ENCODE assay signal across 1 cellular context in the genomic region with DNA sequence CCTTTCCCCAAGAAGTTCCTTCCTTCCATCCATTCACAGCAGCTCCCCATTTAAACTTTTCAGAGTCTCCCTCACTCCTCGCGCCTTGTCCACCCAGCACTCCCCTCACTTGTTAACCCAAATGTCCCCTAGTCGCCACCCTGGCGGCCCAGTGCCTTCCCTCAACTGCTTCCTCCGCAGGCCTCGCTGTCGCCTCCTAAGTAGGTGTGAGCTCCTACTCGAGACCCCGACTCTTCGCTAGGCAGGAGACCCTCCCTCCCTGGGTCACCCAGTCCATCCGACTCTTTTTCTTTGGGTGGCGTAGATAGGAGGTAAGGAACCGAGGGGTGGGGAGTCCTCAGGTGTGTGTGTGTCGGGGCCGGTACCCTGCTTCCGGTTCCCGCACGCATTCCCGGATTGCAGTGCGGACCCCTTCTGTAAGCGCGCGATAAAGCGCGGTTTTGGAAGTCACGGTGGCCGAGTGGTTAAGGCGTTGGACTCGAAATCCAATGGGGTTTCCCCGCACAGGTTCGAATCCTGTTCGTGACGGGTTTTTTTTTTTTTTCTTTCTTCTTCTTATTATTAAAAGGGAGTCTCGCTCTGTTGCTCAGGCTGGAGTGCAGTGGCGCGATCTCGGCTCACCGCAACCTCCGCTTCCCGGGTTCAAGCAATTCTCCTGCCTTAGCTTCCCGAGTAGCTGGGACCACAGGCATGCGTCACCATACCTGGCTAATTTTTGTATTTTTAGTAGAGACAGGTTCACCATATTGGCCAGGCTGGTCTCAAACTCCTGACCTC.
TF ChIP-seq lines count a peak whose summit lies in the region.

No MANE protein-coding gene starts in this region.

TF ChIP-seq in HEK293, 187 proteins besides CTCF, POLR2A, EP300 and RAD21 (continued from another document and continues in another):
- TF ChIP-seq, protein P1, sequence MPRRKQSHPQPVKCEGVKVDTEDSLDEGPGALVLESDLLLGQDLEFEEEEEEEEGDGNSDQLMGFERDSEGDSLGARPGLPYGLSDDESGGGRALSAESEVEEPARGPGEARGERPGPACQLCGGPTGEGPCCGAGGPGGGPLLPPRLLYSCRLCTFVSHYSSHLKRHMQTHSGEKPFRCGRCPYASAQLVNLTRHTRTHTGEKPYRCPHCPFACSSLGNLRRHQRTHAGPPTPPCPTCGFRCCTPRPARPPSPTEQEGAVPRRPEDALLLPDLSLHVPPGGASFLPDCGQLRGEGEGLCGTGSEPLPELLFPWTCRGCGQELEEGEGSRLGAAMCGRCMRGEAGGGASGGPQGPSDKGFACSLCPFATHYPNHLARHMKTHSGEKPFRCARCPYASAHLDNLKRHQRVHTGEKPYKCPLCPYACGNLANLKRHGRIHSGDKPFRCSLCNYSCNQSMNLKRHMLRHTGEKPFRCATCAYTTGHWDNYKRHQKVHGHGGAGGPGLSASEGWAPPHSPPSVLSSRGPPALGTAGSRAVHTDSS (tag by site-specific recombination; IDR thresholded peaks at IDR 0.05): no peak
- TF ChIP-seq ZFHX2 (tag by site-specific recombination; conservative IDR thresholded peaks at IDR 0.05) (no peak; the same call in 1 of the 2 replicates), GLIS1 (tag by site-specific recombination; IDR thresholded peaks at IDR 0.05) (0 out of 2 replicates have a peak, but pooled peaks have one; percentile 18), ZNF324 (tag by site-specific recombination; IDR thresholded peaks at IDR 0.05) (peak; percentile 98; the same call in 1 of the 2 replicates), ZNF629 (tag by site-specific recombination; IDR thresholded peaks at IDR 0.05) (peak; percentile 80), ZXDB (tag by site-specific recombination; IDR thresholded peaks at IDR 0.05) (peak; percentile 95), YY1 (tag by site-specific recombination; IDR thresholded peaks at IDR 0.05) (peak; percentile 61; the same call in 1 of the 2 replicates), SCRT2 (tag by site-specific recombination; IDR thresholded peaks at IDR 0.05) (peak; percentile 95), KLF7 (tag by site-specific recombination; IDR thresholded peaks at IDR 0.05; ENCODE audit: borderline replicate concordance) (peak; percentile 51; the same call in 1 of the 2 replicates), ZSCAN23 (tag by site-specific recombination; IDR thresholded peaks at IDR 0.05) (peak; percentile 94; the same call in 1 of the 2 replicates), ZNF791 (tag by site-specific recombination; IDR thresholded peaks at IDR 0.05) (no peak), ZNF585B (tag by site-specific recombination; IDR thresholded peaks at IDR 0.05) (no peak), ZNF311 (tag by site-specific recombination; IDR thresholded peaks at IDR 0.05; ENCODE audit: borderline replicate concordance) (no peak), RBAK (tag by site-specific recombination; IDR thresholded peaks at IDR 0.05) (no peak), SCRT1 (tag by site-specific recombination; IDR thresholded peaks at IDR 0.05; ENCODE audit: borderline replicate concordance) (peak; percentile 96), IKZF3 (tag by site-specific recombination; IDR thresholded peaks at IDR 0.05) (peak; percentile 81), ZNF394 (tag by site-specific recombination; IDR thresholded peaks at IDR 0.05; ENCODE audit: borderline replicate concordance) (peak; percentile 56; the same call in 1 of the 2 replicates), BCL11A (tag by site-specific recombination; IDR thresholded peaks at IDR 0.05; ENCODE audit: low read depth) (no peak), ZNF843 (tag by site-specific recombination; IDR thresholded peaks at IDR 0.05) (peak; percentile 57), OSR2 (tag by site-specific recombination; IDR thresholded peaks at IDR 0.05) (peak; percentile 39; the same call in 1 of the 2 replicates), ZNF549 (tag by site-specific recombination; IDR thresholded peaks at IDR 0.05) (no peak), PRDM1 (tag by site-specific recombination; IDR thresholded peaks at IDR 0.05) (no peak), MZF1 (tag by site-specific recombination; IDR thresholded peaks at IDR 0.05; ENCODE audit: borderline replicate concordance) (peak; percentile 20; the same call in 1 of the 2 replicates), ZNF202 (tag by site-specific recombination; IDR thresholded peaks at IDR 0.05; ENCODE audit: borderline replicate concordance) (no peak)
- TF ChIP-seq, protein P2, sequence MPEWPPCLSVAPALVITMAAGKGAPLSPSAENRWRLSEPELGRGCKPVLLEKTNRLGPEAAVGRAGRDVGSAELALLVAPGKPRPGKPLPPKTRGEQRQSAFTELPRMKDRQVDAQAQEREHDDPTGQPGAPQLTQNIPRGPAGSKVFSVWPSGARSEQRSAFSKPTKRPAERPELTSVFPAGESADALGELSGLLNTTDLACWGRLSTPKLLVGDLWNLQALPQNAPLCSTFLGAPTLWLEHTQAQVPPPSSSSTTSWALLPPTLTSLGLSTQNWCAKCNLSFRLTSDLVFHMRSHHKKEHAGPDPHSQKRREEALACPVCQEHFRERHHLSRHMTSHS (tag by site-specific recombination; IDR thresholded peaks at IDR 0.05): no peak
- TF ChIP-seq, protein P3, sequence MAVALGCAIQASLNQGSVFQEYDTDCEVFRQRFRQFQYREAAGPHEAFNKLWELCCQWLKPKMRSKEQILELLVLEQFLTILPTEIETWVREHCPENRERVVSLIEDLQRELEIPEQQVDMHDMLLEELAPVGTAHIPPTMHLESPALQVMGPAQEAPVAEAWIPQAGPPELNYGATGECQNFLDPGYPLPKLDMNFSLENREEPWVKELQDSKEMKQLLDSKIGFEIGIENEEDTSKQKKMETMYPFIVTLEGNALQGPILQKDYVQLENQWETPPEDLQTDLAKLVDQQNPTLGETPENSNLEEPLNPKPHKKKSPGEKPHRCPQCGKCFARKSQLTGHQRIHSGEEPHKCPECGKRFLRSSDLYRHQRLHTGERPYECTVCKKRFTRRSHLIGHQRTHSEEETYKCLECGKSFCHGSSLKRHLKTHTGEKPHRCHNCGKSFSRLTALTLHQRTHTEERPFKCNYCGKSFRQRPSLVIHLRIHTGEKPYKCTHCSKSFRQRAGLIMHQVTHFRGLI (tag by site-specific recombination; IDR thresholded peaks at IDR 0.05): no peak
- TF ChIP-seq, protein P4, sequence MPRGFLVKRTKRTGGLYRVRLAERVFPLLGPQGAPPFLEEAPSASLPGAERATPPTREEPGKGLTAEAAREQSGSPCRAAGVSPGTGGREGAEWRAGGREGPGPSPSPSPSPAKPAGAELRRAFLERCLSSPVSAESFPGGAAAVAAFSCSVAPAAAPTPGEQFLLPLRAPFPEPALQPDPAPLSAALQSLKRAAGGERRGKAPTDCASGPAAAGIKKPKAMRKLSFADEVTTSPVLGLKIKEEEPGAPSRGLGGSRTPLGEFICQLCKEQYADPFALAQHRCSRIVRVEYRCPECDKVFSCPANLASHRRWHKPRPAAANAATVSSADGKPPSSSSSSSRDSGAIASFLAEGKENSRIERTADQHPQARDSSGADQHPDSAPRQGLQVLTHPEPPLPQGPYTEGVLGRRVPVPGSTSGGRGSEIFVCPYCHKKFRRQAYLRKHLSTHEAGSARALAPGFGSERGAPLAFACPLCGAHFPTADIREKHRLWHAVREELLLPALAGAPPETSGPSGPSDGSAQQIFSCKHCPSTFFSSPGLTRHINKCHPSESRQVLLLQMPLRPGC (tag by site-specific recombination; IDR thresholded peaks at IDR 0.05): peak; percentile 76
- TF ChIP-seq, protein P5, sequence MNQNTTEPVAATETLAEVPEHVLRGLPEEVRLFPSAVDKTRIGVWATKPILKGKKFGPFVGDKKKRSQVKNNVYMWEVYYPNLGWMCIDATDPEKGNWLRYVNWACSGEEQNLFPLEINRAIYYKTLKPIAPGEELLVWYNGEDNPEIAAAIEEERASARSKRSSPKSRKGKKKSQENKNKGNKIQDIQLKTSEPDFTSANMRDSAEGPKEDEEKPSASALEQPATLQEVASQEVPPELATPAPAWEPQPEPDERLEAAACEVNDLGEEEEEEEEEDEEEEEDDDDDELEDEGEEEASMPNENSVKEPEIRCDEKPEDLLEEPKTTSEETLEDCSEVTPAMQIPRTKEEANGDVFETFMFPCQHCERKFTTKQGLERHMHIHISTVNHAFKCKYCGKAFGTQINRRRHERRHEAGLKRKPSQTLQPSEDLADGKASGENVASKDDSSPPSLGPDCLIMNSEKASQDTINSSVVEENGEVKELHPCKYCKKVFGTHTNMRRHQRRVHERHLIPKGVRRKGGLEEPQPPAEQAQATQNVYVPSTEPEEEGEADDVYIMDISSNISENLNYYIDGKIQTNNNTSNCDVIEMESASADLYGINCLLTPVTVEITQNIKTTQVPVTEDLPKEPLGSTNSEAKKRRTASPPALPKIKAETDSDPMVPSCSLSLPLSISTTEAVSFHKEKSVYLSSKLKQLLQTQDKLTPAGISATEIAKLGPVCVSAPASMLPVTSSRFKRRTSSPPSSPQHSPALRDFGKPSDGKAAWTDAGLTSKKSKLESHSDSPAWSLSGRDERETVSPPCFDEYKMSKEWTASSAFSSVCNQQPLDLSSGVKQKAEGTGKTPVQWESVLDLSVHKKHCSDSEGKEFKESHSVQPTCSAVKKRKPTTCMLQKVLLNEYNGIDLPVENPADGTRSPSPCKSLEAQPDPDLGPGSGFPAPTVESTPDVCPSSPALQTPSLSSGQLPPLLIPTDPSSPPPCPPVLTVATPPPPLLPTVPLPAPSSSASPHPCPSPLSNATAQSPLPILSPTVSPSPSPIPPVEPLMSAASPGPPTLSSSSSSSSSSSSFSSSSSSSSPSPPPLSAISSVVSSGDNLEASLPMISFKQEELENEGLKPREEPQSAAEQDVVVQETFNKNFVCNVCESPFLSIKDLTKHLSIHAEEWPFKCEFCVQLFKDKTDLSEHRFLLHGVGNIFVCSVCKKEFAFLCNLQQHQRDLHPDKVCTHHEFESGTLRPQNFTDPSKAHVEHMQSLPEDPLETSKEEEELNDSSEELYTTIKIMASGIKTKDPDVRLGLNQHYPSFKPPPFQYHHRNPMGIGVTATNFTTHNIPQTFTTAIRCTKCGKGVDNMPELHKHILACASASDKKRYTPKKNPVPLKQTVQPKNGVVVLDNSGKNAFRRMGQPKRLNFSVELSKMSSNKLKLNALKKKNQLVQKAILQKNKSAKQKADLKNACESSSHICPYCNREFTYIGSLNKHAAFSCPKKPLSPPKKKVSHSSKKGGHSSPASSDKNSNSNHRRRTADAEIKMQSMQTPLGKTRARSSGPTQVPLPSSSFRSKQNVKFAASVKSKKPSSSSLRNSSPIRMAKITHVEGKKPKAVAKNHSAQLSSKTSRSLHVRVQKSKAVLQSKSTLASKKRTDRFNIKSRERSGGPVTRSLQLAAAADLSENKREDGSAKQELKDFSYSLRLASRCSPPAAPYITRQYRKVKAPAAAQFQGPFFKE (tag by site-specific recombination; IDR thresholded peaks at IDR 0.05; ENCODE audit: borderline replicate concordance): no peak
- TF ChIP-seq, protein P6, sequence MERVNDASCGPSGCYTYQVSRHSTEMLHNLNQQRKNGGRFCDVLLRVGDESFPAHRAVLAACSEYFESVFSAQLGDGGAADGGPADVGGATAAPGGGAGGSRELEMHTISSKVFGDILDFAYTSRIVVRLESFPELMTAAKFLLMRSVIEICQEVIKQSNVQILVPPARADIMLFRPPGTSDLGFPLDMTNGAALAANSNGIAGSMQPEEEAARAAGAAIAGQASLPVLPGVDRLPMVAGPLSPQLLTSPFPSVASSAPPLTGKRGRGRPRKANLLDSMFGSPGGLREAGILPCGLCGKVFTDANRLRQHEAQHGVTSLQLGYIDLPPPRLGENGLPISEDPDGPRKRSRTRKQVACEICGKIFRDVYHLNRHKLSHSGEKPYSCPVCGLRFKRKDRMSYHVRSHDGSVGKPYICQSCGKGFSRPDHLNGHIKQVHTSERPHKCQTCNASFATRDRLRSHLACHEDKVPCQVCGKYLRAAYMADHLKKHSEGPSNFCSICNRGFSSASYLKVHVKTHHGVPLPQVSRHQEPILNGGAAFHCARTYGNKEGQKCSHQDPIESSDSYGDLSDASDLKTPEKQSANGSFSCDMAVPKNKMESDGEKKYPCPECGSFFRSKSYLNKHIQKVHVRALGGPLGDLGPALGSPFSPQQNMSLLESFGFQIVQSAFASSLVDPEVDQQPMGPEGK (tag by site-specific recombination; IDR thresholded peaks at IDR 0.05): peak; percentile 93
- TF ChIP-seq, protein P7, sequence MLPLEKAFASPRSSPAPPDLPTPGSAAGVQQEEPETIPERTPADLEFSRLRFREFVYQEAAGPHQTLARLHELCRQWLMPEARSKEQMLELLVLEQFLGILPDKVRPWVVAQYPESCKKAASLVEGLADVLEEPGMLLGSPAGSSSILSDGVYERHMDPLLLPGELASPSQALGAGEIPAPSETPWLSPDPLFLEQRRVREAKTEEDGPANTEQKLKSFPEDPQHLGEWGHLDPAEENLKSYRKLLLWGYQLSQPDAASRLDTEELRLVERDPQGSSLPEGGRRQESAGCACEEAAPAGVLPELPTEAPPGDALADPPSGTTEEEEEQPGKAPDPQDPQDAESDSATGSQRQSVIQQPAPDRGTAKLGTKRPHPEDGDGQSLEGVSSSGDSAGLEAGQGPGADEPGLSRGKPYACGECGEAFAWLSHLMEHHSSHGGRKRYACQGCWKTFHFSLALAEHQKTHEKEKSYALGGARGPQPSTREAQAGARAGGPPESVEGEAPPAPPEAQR (tag by site-specific recombination; IDR thresholded peaks at IDR 0.05): peak; percentile 90
- TF ChIP-seq, protein P8, sequence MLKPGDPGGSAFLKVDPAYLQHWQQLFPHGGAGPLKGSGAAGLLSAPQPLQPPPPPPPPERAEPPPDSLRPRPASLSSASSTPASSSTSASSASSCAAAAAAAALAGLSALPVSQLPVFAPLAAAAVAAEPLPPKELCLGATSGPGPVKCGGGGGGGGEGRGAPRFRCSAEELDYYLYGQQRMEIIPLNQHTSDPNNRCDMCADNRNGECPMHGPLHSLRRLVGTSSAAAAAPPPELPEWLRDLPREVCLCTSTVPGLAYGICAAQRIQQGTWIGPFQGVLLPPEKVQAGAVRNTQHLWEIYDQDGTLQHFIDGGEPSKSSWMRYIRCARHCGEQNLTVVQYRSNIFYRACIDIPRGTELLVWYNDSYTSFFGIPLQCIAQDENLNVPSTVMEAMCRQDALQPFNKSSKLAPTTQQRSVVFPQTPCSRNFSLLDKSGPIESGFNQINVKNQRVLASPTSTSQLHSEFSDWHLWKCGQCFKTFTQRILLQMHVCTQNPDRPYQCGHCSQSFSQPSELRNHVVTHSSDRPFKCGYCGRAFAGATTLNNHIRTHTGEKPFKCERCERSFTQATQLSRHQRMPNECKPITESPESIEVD (tag by site-specific recombination; IDR thresholded peaks at IDR 0.05): no peak
- TF ChIP-seq, protein P9, sequence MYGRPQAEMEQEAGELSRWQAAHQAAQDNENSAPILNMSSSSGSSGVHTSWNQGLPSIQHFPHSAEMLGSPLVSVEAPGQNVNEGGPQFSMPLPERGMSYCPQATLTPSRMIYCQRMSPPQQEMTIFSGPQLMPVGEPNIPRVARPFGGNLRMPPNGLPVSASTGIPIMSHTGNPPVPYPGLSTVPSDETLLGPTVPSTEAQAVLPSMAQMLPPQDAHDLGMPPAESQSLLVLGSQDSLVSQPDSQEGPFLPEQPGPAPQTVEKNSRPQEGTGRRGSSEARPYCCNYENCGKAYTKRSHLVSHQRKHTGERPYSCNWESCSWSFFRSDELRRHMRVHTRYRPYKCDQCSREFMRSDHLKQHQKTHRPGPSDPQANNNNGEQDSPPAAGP (tag by site-specific recombination; IDR thresholded peaks at IDR 0.05): peak; percentile 82
- TF ChIP-seq, protein P10, sequence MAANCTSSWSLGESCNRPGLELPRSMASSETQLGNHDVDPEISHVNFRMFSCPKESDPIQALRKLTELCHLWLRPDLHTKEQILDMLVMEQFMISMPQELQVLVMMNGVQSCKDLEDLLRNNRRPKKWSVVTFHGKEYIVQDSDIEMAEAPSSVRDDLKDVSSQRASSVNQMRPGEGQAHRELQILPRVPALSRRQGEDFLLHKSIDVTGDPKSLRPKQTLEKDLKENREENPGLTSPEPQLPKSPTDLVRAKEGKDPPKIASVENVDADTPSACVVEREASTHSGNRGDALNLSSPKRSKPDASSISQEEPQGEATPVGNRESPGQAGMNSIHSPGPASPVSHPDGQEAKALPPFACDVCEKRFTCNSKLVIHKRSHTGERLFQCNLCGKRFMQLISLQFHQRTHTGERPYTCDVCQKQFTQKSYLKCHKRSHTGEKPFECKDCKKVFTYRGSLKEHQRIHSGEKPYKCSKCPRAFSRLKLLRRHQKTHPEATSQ (tag by site-specific recombination; IDR thresholded peaks at IDR 0.05): no peak
